ENCODE assay signal across 8 cellular contexts in genomic region chr7:140541513-140542192, GRCh38.
DNase-seq lines count a peak whose midpoint lies in the region; ATAC-seq, FAIRE-seq and TF ChIP-seq lines count a peak whose summit lies in the region.

No MANE protein-coding gene starts in this region.

- peak overlapping the region; percentile 83 for H3K27ac ChIP-seq in brain microvascular endothelial cell
- H3K27ac ChIP-seq in keratinocyte (ENCODE audit: control insufficient read depth, insufficient read depth, low read length) = peak overlapping the region; percentile 64
- H3K27ac ChIP-seq in thyroid gland = peak overlapping the region in 1 of 3 donors; percentile 45
- H3K27ac ChIP-seq in CD4-positive, alpha-beta memory T cell (ENCODE audit: low read depth, low read length) = no peak overlapping the region

- peak overlapping the region; percentile 54 for H3K9ac ChIP-seq in keratinocyte (ENCODE audit: control insufficient read depth, extremely low read depth, insufficient read depth, low read length)

- peak; percentile 94 for DNase-seq in DMS 273 (lab: John Stamatoyannopoulos, UW; ENCODE audit: unreplicated experiment)
- peak; percentile 88 for DNase-seq in NCI-H2107 (lab: John Stamatoyannopoulos, UW)
- DNase-seq in brain microvascular endothelial cell = peak; percentile 94
- DNase-seq in keratinocyte (ENCODE audit: low read depth, low spot score) = peak; percentile 59
- DNase-seq in thyroid gland = peak; percentile 65 to 70
- no peak for DNase-seq in CD4-positive, alpha-beta memory T cell

- H4K20me1 ChIP-seq in keratinocyte (ENCODE audit: control insufficient read depth, extremely low read depth, insufficient read depth, low read length) = no peaks in the 10 kb centered on the region

- H3K36me3 ChIP-seq in brain microvascular endothelial cell (replicated peaks) (no peaks in the 10 kb centered on the region), keratinocyte (ENCODE audit: control insufficient read depth in 2 of 2, extremely low read depth in 1 of 2, insufficient read depth in 2 of 2, low read length in 2 of 2) (no peaks in the 10 kb centered on the region), thyroid gland (no peaks in the 10 kb centered on the region)
- H3K36me3 ChIP-seq in CD4-positive, alpha-beta memory T cell (ENCODE audit: insufficient read depth, low read length) = no peaks in the 10 kb centered on the region

- in situ Hi-C loops in brain microvascular endothelial cell (cut with HindIII; ENCODE audit: low pct_ligation_motif_present, low sequenced_read_pairs) = no loop called here

- no peaks in the 10 kb centered on the region for H3K79me2 ChIP-seq in keratinocyte (ENCODE audit: control insufficient read depth, insufficient read depth, low read length)

- peaks cover 0 to 2% of the 10 kb centered on the region in 2 donors for H3K27me3 Mint-ChIP-seq in CD4-positive, alpha-beta memory T cell

- CTCF ChIA-PET in CD4-positive, alpha-beta memory T cell (lab: Charles Lee; ENCODE audit: partially characterized antibody) = no interaction called here

- TF ChIP-seq CTCF in brain microvascular endothelial cell (IDR thresholded peaks at IDR 0.05; ENCODE audit: low read depth, low read length, missing control alignments) = no peak
- TF ChIP-seq CTCF in keratinocyte (optimal IDR thresholded peaks at IDR 0.05 in 1 of 3, IDR thresholded peaks at IDR 0.05 in 1 of 3, conservative IDR thresholded peaks at IDR 0.05 in 1 of 3; ENCODE audit: extremely low read depth in 1 of 3, insufficient read depth in 2 of 3, low read length in 3 of 3) = peak in 1 of 3 experiments; percentile 5
- no peak for TF ChIP-seq CTCF in thyroid gland (IDR thresholded peaks at IDR 0.05)

- peak; percentile 79 for FAIRE-seq in keratinocyte (lab: Jason Lieb, UNC)

- H3K4me1 ChIP-seq in keratinocyte (ENCODE audit: control insufficient read depth, extremely low read depth, insufficient read depth, low read length) (peaks cover 21% of the 10 kb centered on the region), thyroid gland (peaks cover 6 to 11% of the 10 kb centered on the region in 2 donors)
- no peaks in the 10 kb centered on the region for H3K4me1 ChIP-seq in CD4-positive, alpha-beta memory T cell (ENCODE audit: insufficient read depth, low read length)

- H3K9me1 ChIP-seq in keratinocyte (ENCODE audit: control insufficient read depth, extremely low read depth, insufficient read depth, low read length) = no peaks in the 10 kb centered on the region

- H3K9me3 ChIP-seq in keratinocyte (ENCODE audit: control insufficient read depth, low read depth, low read length) = no peaks in the 10 kb centered on the region
- H3K9me3 ChIP-seq in thyroid gland = no peaks in the 10 kb centered on the region
- H3K9me3 ChIP-seq in CD4-positive, alpha-beta memory T cell (ENCODE audit: control insufficient read depth in 1 of 2, low read length in 2 of 2) = no peaks in the 10 kb centered on the region

- H3K27me3 ChIP-seq in brain microvascular endothelial cell (replicated peaks) (no peaks in the 10 kb centered on the region), keratinocyte (ENCODE audit: control insufficient read depth, extremely low read depth, insufficient read depth, low read length) (no peaks in the 10 kb centered on the region), thyroid gland (no peaks in the 10 kb centered on the region)
- H3K27me3 ChIP-seq in CD4-positive, alpha-beta memory T cell (ENCODE audit: insufficient read depth, low read length) = peaks cover 3% of the 10 kb centered on the region

- peak overlapping the region; percentile 97 for H3K4me2 ChIP-seq in keratinocyte (ENCODE audit: control insufficient read depth, extremely low read depth, insufficient read depth, low read depth, low read length)

- H3K36me3 Mint-ChIP-seq in CD4-positive, alpha-beta memory T cell = no peaks in the 10 kb centered on the region

- dilution Hi-C loops in keratinocyte (cut with MboI; ENCODE audit: extremely low pct_ligation_motif_present, low sequenced_read_pairs) = no loop called here

- no peak overlapping the region for H3K4me3 Mint-ChIP-seq in CD4-positive, alpha-beta memory T cell

- ATAC-seq in GM19035 (IDR thresholded peaks at IDR 0.05; ENCODE audit: unreplicated experiment) (no peak), HG03196 (IDR thresholded peaks at IDR 0.05; ENCODE audit: unreplicated experiment) (no peak)

- intact Hi-C loops in thyroid gland (cut with DNase I) = no loop called here
- intact Hi-C loops in CD4-positive, alpha-beta memory T cell (cut with micrococcal nuclease) = no loop called here

- H3K9me3 Mint-ChIP-seq in CD4-positive, alpha-beta memory T cell = no peaks in the 10 kb centered on the region

- TF ChIP-seq POLR2A in thyroid gland (IDR thresholded peaks at IDR 0.05) = no peak

- peak overlapping the region; percentile 79 for H2AFZ ChIP-seq in keratinocyte (ENCODE audit: control insufficient read depth, low read length)

- H3K4me3 ChIP-seq in brain microvascular endothelial cell (ENCODE audit: low read depth, low read length) (peak overlapping the region; percentile 20), keratinocyte (ENCODE audit: control insufficient read depth in 2 of 3, extremely low read depth in 1 of 3, insufficient read depth in 2 of 3, low read depth in 1 of 3, low read length in 3 of 3) (peak overlapping the region in 2 of 3 experiments; percentile 36 to 58), thyroid gland (replicated peaks in 1 of 3) (no peak overlapping the region)
- no peak overlapping the region for H3K4me3 ChIP-seq in CD4-positive, alpha-beta memory T cell (ENCODE audit: low read length in 2 of 2)

- H3K4me1 Mint-ChIP-seq in CD4-positive, alpha-beta memory T cell = peaks cover 0 to 6% (median 0%) of the 10 kb centered on the region in 4 donors

- WGBS in thyroid gland, 2 donors = 17 to 26% methylated on average over 14 to 17 of the region's 17 CpGs

- POLR2A ChIA-PET in CD4-positive, alpha-beta memory T cell (lab: Charles Lee; ENCODE audit: partially characterized antibody) = no interaction called here

- H3K27ac Mint-ChIP-seq in CD4-positive, alpha-beta memory T cell = no peak overlapping the region

Comparison
In these comparisons a context has a peak if more than half of its experiments do, and no peak if none do; other contexts are left out.
1. DNase-seq: peak in DMS 273 (single experiment), NCI-H2107 (single experiment), brain microvascular endothelial cell (single experiment), keratinocyte (single experiment) and thyroid gland (2 of 2); none in CD4-positive, alpha-beta memory T cell (0 of 5).
2. H3K4me3 ChIP-seq: peak in brain microvascular endothelial cell (single experiment) and keratinocyte (2 of 3); none in thyroid gland (0 of 3) and CD4-positive, alpha-beta memory T cell (0 of 2).